Comparison of ENCODE assay signal across 8 cellular contexts in genomic region chr19:10195199-10195519, GRCh38. TPM values are rescaled to one million over a fixed set of nuclear protein-coding genes. Genes with fewer than 3 reads are reported as not detected.
DNase-seq lines count a peak whose midpoint lies in the region; TF ChIP-seq lines count a peak whose summit lies in the region.

No MANE protein-coding gene starts in this region.

- POLR2A ChIA-PET in HEK293T (lab: Yijun Ruan, JAX): interaction anchor here (0.7 to 1.8 kb wide), 28 partner anchors 8 to 263 kb away, joined by 3 to 27 read pairs (median 4); partner anchors contain the start of genes ICAM5, PPAN, S1PR2 and TYK2

- CTCF ChIA-PET in HEK293T (lab: Yijun Ruan, JAX): interaction anchor here (0.8 kb wide), 1 partner anchor 54 kb away, joined by 3 read pairs; no protein-coding TSS in a partner anchor

- H3K27me3 ChIP-seq in GM06990 (replicated peaks; ENCODE audit: control insufficient read depth, insufficient read depth, low read length) (no peaks in the 10 kb centered on the region), HUES64 (ENCODE audit: insufficient read depth, low read length) (no peaks in the 10 kb centered on the region), neutrophil (no peaks in the 10 kb centered on the region)

- TF ChIP-seq CTCF in GM06990 (IDR thresholded peaks at IDR 0.05; ENCODE audit: insufficient read depth, low read length, poor library complexity, severe bottlenecking): no peak
- no peak for TF ChIP-seq CTCF in coronary artery (IDR thresholded peaks at IDR 0.05)
- TF ChIP-seq CTCF in neutrophil (IDR thresholded peaks at IDR 0.05): no peak

- H3K4me3 ChIP-seq in GM06990 (replicated peaks; ENCODE audit: low read depth, low read length): peak overlapping the region; percentile 97
- peak overlapping the region; percentile 92 for H3K4me3 ChIP-seq in HUES64 (ENCODE audit: low read length)
- H3K4me3 ChIP-seq in coronary artery: peak overlapping the region; percentile 85
- H3K4me3 ChIP-seq in neutrophil (ENCODE audit: low read depth in 1 of 2, low read length in 1 of 2): peak overlapping the region; percentile 67 to 84

- H3K4me1 ChIP-seq in HUES64 (ENCODE audit: insufficient read depth, low read length) (no peaks in the 10 kb centered on the region), neutrophil (ENCODE audit: control insufficient read depth in 1 of 2, insufficient read depth in 1 of 2, low read depth in 1 of 2, low read length in 1 of 2) (peaks cover 11 to 12% of the 10 kb centered on the region in 2 experiments)

- DNase-seq in GM06990 (ENCODE audit: extremely low read depth, insufficient read length): no peak
- DNase-seq in coronary artery (ENCODE audit: low spot score): no peak
- no peak for DNase-seq in posterior cingulate gyrus
- DNase-seq in HEK293T (ENCODE audit: extremely low spot score): no peak
- no peak for DNase-seq in SIG-M5 (lab: John Stamatoyannopoulos, UW)
- no peak for DNase-seq in H4 (ENCODE audit: low spot score)

- H3K36me3 ChIP-seq in GM06990 (ENCODE audit: control insufficient read depth, insufficient read depth, low read length) (peaks cover 2% of the 10 kb centered on the region), HUES64 (ENCODE audit: insufficient read depth, low read length) (peaks cover 16% of the 10 kb centered on the region), neutrophil (no peaks in the 10 kb centered on the region)

- H3K9ac ChIP-seq in HUES64 (ENCODE audit: low read depth, low read length): peak overlapping the region; percentile 70; the same call in 1 of the 2 replicates

- no peaks in the 10 kb centered on the region for H3K9me3 ChIP-seq in HUES64 (ENCODE audit: insufficient read depth, low read depth, low read length)
- H3K9me3 ChIP-seq in neutrophil: no peaks in the 10 kb centered on the region

- H3K27ac ChIP-seq in HUES64 (ENCODE audit: low read depth, low read length) (no peak overlapping the region), coronary artery (peak overlapping the region in 1 of 2 donors; percentile 89), neutrophil (peak overlapping the region; percentile 68)

- 35% methylated on average over 6 of the region's 6 CpGs for WGBS in HUES64

- intact Hi-C loops in posterior cingulate gyrus (cut with DNase I): loop anchor here (2.0 kb wide), 1 partner anchor 32 kb away; no protein-coding TSS in a partner anchor

TF ChIP-seq in HEK293T, 16 proteins besides CTCF, POLR2A, EP300 and RAD21:
- TF ChIP-seq FOXK2 (IDR thresholded peaks at IDR 0.05) (no peak), SUZ12 (IDR thresholded peaks at IDR 0.05) (no peak), ELF4 (IDR thresholded peaks at IDR 0.05) (no peak), CTBP1 (IDR thresholded peaks at IDR 0.05; ENCODE audit: borderline replicate concordance) (no peak), PKNOX1 (IDR thresholded peaks at IDR 0.05) (no peak), SP1 (IDR thresholded peaks at IDR 0.05) (no peak), L3MBTL2 (conservative IDR thresholded peaks at IDR 0.05) (no peak), BHLHE40 (IDR thresholded peaks at IDR 0.05; ENCODE audit: borderline replicate concordance) (no peak), TARDBP (IDR thresholded peaks at IDR 0.05) (no peak), HDGF (IDR thresholded peaks at IDR 0.05; ENCODE audit: borderline replicate concordance) (no peak), LEF1 (IDR thresholded peaks at IDR 0.05; ENCODE audit: borderline replicate concordance) (no peak), NFRKB (IDR thresholded peaks at IDR 0.05) (no peak)
TF ChIP-seq in HEK293T: peak in this region for 0.

RNA-seq across cellular contexts. Expression of gene DNMT1, which starts 0.4 kb away (rescaled TPM):
- polyA plus RNA-seq in HUES64 (2013, experiment 1 of 2): 120 TPM
- polyA plus RNA-seq in HUES64 (2013, experiment 2 of 2): 116 TPM
- total RNA-seq in H4 (2014; rRNA removed; shearing (Covaris generic)): 56.5 and 102 TPM in 2 replicates

RNA-seq across cellular contexts. Expression of gene S1PR2, which starts 36.0 kb away (rescaled TPM):
- 6.9 TPM for polyA plus RNA-seq in HUES64 (2013, experiment 1 of 2)
- polyA plus RNA-seq in HUES64 (2013, experiment 2 of 2): 9.1 TPM
- 1.7 and 3.0 TPM in 2 replicates for total RNA-seq in H4 (2014; rRNA removed; shearing (Covaris generic))

RNA-seq across cellular contexts. Expression of gene MRPL4, which starts 56.9 kb away (rescaled TPM):
- 63.1 TPM for polyA plus RNA-seq in HUES64 (2013, experiment 1 of 2)
- polyA plus RNA-seq in HUES64 (2013, experiment 2 of 2): 57.9 TPM
- 54.6 and 59.5 TPM in 2 replicates for total RNA-seq in H4 (2014; rRNA removed; shearing (Covaris generic))
